ENCODE assay signal across 22 cellular contexts in genomic region chr12:10590976-10591375, GRCh38.
"Had no signal": no experiment of that assay in that cellular context is flagged by ENCODE, and none has a peak within 500 bp of the region (broad histone marks: within the 10 kb centered on the region; RNA-seq: fewer than 3 reads in every experiment).

No MANE protein-coding gene starts in this region.

- H3K9me3 Mint-ChIP-seq: activated T-cell treated with anti-CD3 and anti-CD28 coated beads, Interleukin-2, amount 50 U/mL, for 24 hours; activated T-helper 17 cell treated with anti-CD3 and anti-CD28 coated beads, Interleukin-2, amount 50 U/mL, for 72 hours; endodermal cell; naive thymus-derived CD8-positive, alpha-beta T cell; stimulated activated naive CD8-positive, alpha-beta T cell treated with anti-CD3 and anti-CD28 coated beads, Interleukin-15, amount 100 ng/mL, for 72 hours; WTC11 had no signal

- ATAC-seq: activated T-helper 17 cell treated with anti-CD3 and anti-CD28 coated beads, Interleukin-2, amount 50 U/mL, for 72 hours; naive thymus-derived CD8-positive, alpha-beta T cell; stimulated activated naive CD8-positive, alpha-beta T cell treated with anti-CD3 and anti-CD28 coated beads, Interleukin-15, amount 100 ng/mL, for 72 hours; WTC11 had no signal

- H3K27ac Mint-ChIP-seq: activated naive CD8-positive, alpha-beta T cell; activated T-cell treated with anti-CD3 and anti-CD28 coated beads, Interleukin-2, amount 50 U/mL, for 24 hours; activated T-helper 17 cell treated with anti-CD3 and anti-CD28 coated beads, Interleukin-2, amount 50 U/mL, for 72 hours; endodermal cell; naive thymus-derived CD8-positive, alpha-beta T cell; stimulated activated naive CD8-positive, alpha-beta T cell treated with anti-CD3 and anti-CD28 coated beads, Interleukin-15, amount 100 ng/mL, for 72 hours; WTC11 had no signal

- H3K36me3 ChIP-seq: prostate gland had no signal

- H3K4me3 Mint-ChIP-seq: activated naive CD8-positive, alpha-beta T cell; activated T-cell treated with anti-CD3 and anti-CD28 coated beads, Interleukin-2, amount 50 U/mL, for 24 hours; activated T-helper 17 cell treated with anti-CD3 and anti-CD28 coated beads, Interleukin-2, amount 50 U/mL, for 72 hours; endodermal cell; naive thymus-derived CD8-positive, alpha-beta T cell; stimulated activated naive CD8-positive, alpha-beta T cell treated with anti-CD3 and anti-CD28 coated beads, Interleukin-15, amount 100 ng/mL, for 72 hours; WTC11 had no signal

- H3K27ac ChIP-seq: esophagus squamous epithelium, prostate gland, right atrium auricular region, tibial artery had no signal

- H3K4me1 ChIP-seq: esophagus squamous epithelium, prostate gland, right atrium auricular region, tibial artery had no signal

- DNase-seq: activated CD4-positive, alpha-beta T cell treated with anti-CD3 and anti-CD28 coated beads, Interleukin-2, amount 50 U/mL, for 4 hours; activated CD8-positive, alpha-beta memory T cell treated with anti-CD3 and anti-CD28 coated beads for 24 hours; activated CD8-positive, alpha-beta memory T cell treated with anti-CD3 and anti-CD28 coated beads, Interleukin-2, amount 50 U/mL, for 4 hours; activated T-cell treated with anti-CD3 and anti-CD28 coated beads, Interleukin-2, amount 50 U/mL, for 24 hours; amniotic stem cell; cerebellar nuclear complex; cortex of kidney; endodermal cell; esophagus squamous epithelium; foreskin melanocyte; kidney; naive thymus-derived CD8-positive, alpha-beta T cell; stimulated activated CD4-positive, alpha-beta T cell treated with anti-CD3 and anti-CD28 coated beads, Interleukin-12 subunit alpha, Interleukin-12 subunit beta, amount 100 ng/mL, for 4 hours; stimulated activated naive CD8-positive, alpha-beta T cell treated with anti-CD3 and anti-CD28 coated beads, Interleukin-15, amount 100 ng/mL, for 72 hours; T-helper 9 cell; tibial artery had no signal

- H3K4me1 Mint-ChIP-seq: activated T-helper 17 cell treated with anti-CD3 and anti-CD28 coated beads, Interleukin-2, amount 50 U/mL, for 72 hours; endodermal cell; naive thymus-derived CD8-positive, alpha-beta T cell; stimulated activated naive CD8-positive, alpha-beta T cell treated with anti-CD3 and anti-CD28 coated beads, Interleukin-15, amount 100 ng/mL, for 72 hours; WTC11 had no signal

- H3K9me3 ChIP-seq: esophagus squamous epithelium, prostate gland, right atrium auricular region, tibial artery had no signal

- H3K4me3 ChIP-seq: esophagus squamous epithelium, lung, prostate gland, right atrium auricular region, tibial artery had no signal

- H3K27me3 ChIP-seq: esophagus squamous epithelium, right atrium auricular region, tibial artery had no signal
